ENCODE assay signal across 9 cellular contexts in the genomic region with DNA sequence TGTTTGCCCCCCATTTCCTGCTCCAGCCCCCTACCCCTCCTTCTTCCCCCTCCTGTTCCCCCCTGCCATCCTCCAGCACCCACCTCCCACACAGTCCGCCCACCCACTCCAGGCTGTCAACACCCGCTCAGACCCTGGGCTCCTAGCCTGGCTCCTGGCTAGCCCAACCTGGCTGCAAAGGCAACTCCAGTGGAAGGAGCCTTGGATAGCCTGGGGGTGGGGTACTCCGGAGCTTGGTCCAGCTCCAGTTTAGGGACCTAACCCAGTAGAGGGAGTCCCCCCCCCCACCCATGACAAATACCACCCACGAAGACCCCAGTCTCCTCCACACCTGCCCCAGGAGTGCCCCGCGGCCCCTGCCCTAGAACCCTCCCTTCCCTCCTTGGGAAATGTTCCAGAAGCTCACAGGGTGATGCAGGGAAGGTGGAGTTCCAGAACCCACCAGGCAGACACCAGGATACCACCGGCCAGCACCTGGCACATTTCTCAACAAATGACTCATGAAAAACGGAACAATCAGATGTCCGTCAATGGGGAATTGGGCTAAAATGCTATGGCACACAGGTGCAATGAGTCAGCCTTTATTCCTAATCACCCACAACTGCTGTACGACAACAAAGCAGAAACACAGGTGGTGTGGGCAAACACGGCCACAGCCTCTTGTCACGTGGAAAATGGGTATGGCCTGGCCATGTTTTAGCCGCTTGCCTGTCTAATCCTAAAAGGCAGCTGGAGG. TPM values are rescaled to one million over a fixed set of nuclear protein-coding genes. Genes with fewer than 3 reads are reported as not detected.
DNase-seq lines count a peak whose midpoint lies in the region; ATAC-seq and TF ChIP-seq lines count a peak whose summit lies in the region.
"Had no signal": no experiment of that assay in that cellular context is flagged by ENCODE, and none has a peak within 500 bp of the region (broad histone marks: within the 10 kb centered on the region; RNA-seq: fewer than 3 reads in every experiment).

No MANE protein-coding gene starts in this region.

- H3K9me3 ChIP-seq in CD4-positive, alpha-beta memory T cell (ENCODE audit: control insufficient read depth in 1 of 2, low read length in 2 of 2) = no peaks in the 10 kb centered on the region
- H3K9me3 ChIP-seq in SJCRH30 (replicated peaks) (no peaks in the 10 kb centered on the region), Karpas-422 (ENCODE audit: low read length) (no peaks in the 10 kb centered on the region)
- H3K9me3 ChIP-seq: heart right ventricle had no signal

- H3K79me2 ChIP-seq in Karpas-422 (ENCODE audit: low read length) = no peaks in the 10 kb centered on the region

- intact Hi-C loops in CD4-positive, alpha-beta memory T cell (cut with micrococcal nuclease) = no loop called here

- H3K9ac ChIP-seq in Karpas-422 (ENCODE audit: low read length) = no peak overlapping the region

- no peak overlapping the region for H3K4me2 ChIP-seq in Karpas-422 (ENCODE audit: low read depth, low read length, poor library complexity, severe bottlenecking)

- H3K4me1 ChIP-seq in CD4-positive, alpha-beta memory T cell (ENCODE audit: insufficient read depth, low read length) = peaks cover 32% of the 10 kb centered on the region
- H3K4me1 ChIP-seq in SJCRH30 (peaks cover 36% of the 10 kb centered on the region), Karpas-422 (ENCODE audit: low read length) (peaks cover 6% of the 10 kb centered on the region; the same call in 1 of the 2 replicates)

- CTCF ChIA-PET in CD4-positive, alpha-beta memory T cell (lab: Charles Lee; ENCODE audit: partially characterized antibody) = interaction anchor here (1.3 kb wide), 1 partner anchor 28 kb away, joined by 7 read pairs; no protein-coding TSS in a partner anchor

- POLR2A ChIA-PET in CD4-positive, alpha-beta memory T cell (lab: Charles Lee; ENCODE audit: partially characterized antibody) = no interaction called here

- no peak overlapping the region for H3K4me3 ChIP-seq in CD4-positive, alpha-beta memory T cell (ENCODE audit: low read length in 2 of 2)
- no peak overlapping the region for H3K4me3 ChIP-seq in SJCRH30
- H3K4me3 ChIP-seq in Karpas-422 (ENCODE audit: low read length) = no peak overlapping the region

- H3K27me3 ChIP-seq in CD4-positive, alpha-beta memory T cell (ENCODE audit: insufficient read depth, low read length) = no peaks in the 10 kb centered on the region
- no peaks in the 10 kb centered on the region for H3K27me3 ChIP-seq in SJCRH30
- H3K27me3 ChIP-seq in Karpas-422 (ENCODE audit: low read length) = no peaks in the 10 kb centered on the region

- ATAC-seq in GM19351 (IDR thresholded peaks at IDR 0.05; ENCODE audit: unreplicated experiment) = no peak

- H3K27ac ChIP-seq in CD4-positive, alpha-beta memory T cell (ENCODE audit: low read depth, low read length) = no peak overlapping the region
- H3K27ac ChIP-seq in SJCRH30 = peak overlapping the region; percentile 90
- H3K27ac ChIP-seq in Karpas-422 (ENCODE audit: low read length) = no peak overlapping the region

- no peaks in the 10 kb centered on the region for H4K20me1 ChIP-seq in Karpas-422 (ENCODE audit: insufficient read depth, low read depth, low read length)

- peak in 1 of 5 donors; percentile 5 for DNase-seq in CD4-positive, alpha-beta memory T cell
- DNase-seq in HT-29 (ENCODE audit: low spot score) (peak; percentile 89), SJCRH30 (peak; percentile 86 to 88), mesothelial cell of epicardium (ENCODE audit: low spot score in 2 of 2, unreplicated experiment in 2 of 2) (no peak), foreskin melanocyte (no peak), Karpas-422 (no peak), retina (no peak)

- no peaks in the 10 kb centered on the region for H3K9me3 Mint-ChIP-seq in CD4-positive, alpha-beta memory T cell
- H3K9me3 Mint-ChIP-seq in mesothelial cell of epicardium = no peaks in the 10 kb centered on the region

- TF ChIP-seq CTCF in mesothelial cell of epicardium (IDR thresholded peaks at IDR 0.05; ENCODE audit: unreplicated experiment) = no peak

- H3K36me3 Mint-ChIP-seq in CD4-positive, alpha-beta memory T cell = peaks cover 0 to 1% of the 10 kb centered on the region in 2 donors
- H3K36me3 Mint-ChIP-seq in mesothelial cell of epicardium = no peaks in the 10 kb centered on the region

- H3K27me3 Mint-ChIP-seq in CD4-positive, alpha-beta memory T cell = no peaks in the 10 kb centered on the region
- peaks cover 20% of the 10 kb centered on the region for H3K27me3 Mint-ChIP-seq in mesothelial cell of epicardium (ENCODE audit: low read depth)

- no peak overlapping the region for H2AFZ ChIP-seq in Karpas-422 (ENCODE audit: low read length)

- H3K4me1 Mint-ChIP-seq in CD4-positive, alpha-beta memory T cell = peaks cover 9 to 23% (median 17%) of the 10 kb centered on the region in 4 donors
- peaks cover 16% of the 10 kb centered on the region for H3K4me1 Mint-ChIP-seq in mesothelial cell of epicardium

- H3K27ac Mint-ChIP-seq in CD4-positive, alpha-beta memory T cell = peak overlapping the region in 1 of 7 donors; percentile 47
- no peak overlapping the region for H3K27ac Mint-ChIP-seq in mesothelial cell of epicardium

- H3K4me3 Mint-ChIP-seq in CD4-positive, alpha-beta memory T cell = peak overlapping the region in 6 of 8 donors; percentile 8 to 55 (median 43)
- H3K4me3 Mint-ChIP-seq in mesothelial cell of epicardium = peak overlapping the region; percentile 60

- no peaks in the 10 kb centered on the region for H3K9me2 ChIP-seq in Karpas-422 (replicated peaks; ENCODE audit: insufficient read depth, low read length)

- no peaks in the 10 kb centered on the region for H3K36me3 ChIP-seq in CD4-positive, alpha-beta memory T cell (ENCODE audit: insufficient read depth, low read length)
- H3K36me3 ChIP-seq in SJCRH30 (no peaks in the 10 kb centered on the region), Karpas-422 (ENCODE audit: insufficient read depth, low read length) (no peaks in the 10 kb centered on the region)

RNA-seq across cellular contexts. Expression of a gene that starts 0.9 kb away (rescaled TPM):
- total RNA-seq in CD4-positive, alpha-beta memory T cell = 10 to 100 TPM; 30.6 to 32.9 TPM
- polyA plus RNA-seq in CD4-positive, alpha-beta memory T cell = 10 to 100 TPM; 11.7 to 22.3 TPM
- 129 and 134 TPM in 2 replicates for total RNA-seq in HT-29 (2014; rRNA removed; shearing (Covaris generic))
- total RNA-seq in SJCRH30 (2014; rRNA removed; shearing (Covaris generic)) = 11.5 and 12.0 TPM in 2 replicates
- total RNA-seq in mesothelial cell of epicardium = 33.5 to 34.9 TPM (median 33.6 TPM) in 3 replicates
- total RNA-seq in Karpas-422 (2014; rRNA removed; shearing (Covaris generic); ENCODE audit: low replicate concordance) = 0.22 TPM in 1 of 2 replicates, not detected in the other

Comparison
In these comparisons a context has a peak if more than half of its experiments do, and no peak if none do; other contexts are left out.
1. DNase-seq: peak in HT-29 (single experiment) and SJCRH30 (2 of 2); none in mesothelial cell of epicardium (0 of 2), foreskin melanocyte (single experiment), Karpas-422 (single experiment) and retina (single experiment).
2. RNA of a gene that starts 0.9 kb away (total RNA-seq): 129 to 134 TPM in HT-29, 33.5 to 34.9 TPM in mesothelial cell of epicardium, 30.6 to 32.9 TPM in CD4-positive, alpha-beta memory T cell and 11.5 to 12.0 TPM in SJCRH30; 0.22 TPM in Karpas-422; every median in the first group is over 10 times any median in the second.